ENCODE assay signal across 2 cellular contexts in genomic region chr18:31261792-31262582, GRCh38.
A peak's percentile ranks its signal among the peaks of the same experiment; 100 is the strongest.
TF ChIP-seq lines count a peak whose summit lies in the region.

No MANE protein-coding gene starts in this region.

TF ChIP-seq in H1, 55 proteins besides CTCF, POLR2A, EP300 and RAD21:
- peak; percentile 69; the same call in 1 of the 2 replicates for TF ChIP-seq MAX (IDR thresholded peaks at IDR 0.05)
- no peak for TF ChIP-seq POLR2AphosphoS5 (IDR thresholded peaks at IDR 0.05; ENCODE audit: low read depth, low read length)

TF ChIP-seq in HepG2, 621 proteins besides CTCF, POLR2A, EP300 and RAD21:
- TF ChIP-seq FOXA3 (CRISPR knock-in tag; IDR thresholded peaks at IDR 0.05) (peak; percentile 32; the same call in 1 of the 2 replicates), MXD1 (CRISPR knock-in tag; IDR thresholded peaks at IDR 0.05) (no peak), PLRG1 (conservative IDR thresholded peaks at IDR 0.05) (no peak), FOXA1 (IDR thresholded peaks at IDR 0.05) (no peak), FOXA1 (CRISPR knock-in tag; IDR thresholded peaks at IDR 0.05) (peak; percentile 53)
